In genomic region chr9:93061791-93062299, GRCh38 we compare ENCODE assay signal across 9 cellular contexts. TPM values are rescaled to one million over a fixed set of nuclear protein-coding genes. Genes with fewer than 3 reads are reported as not detected.
A peak's percentile ranks its signal among the peaks of the same experiment; 100 is the strongest.
DNase-seq lines count a peak whose midpoint lies in the region; FAIRE-seq and TF ChIP-seq lines count a peak whose summit lies in the region.
"Had no signal": no experiment of that assay in that cellular context is flagged by ENCODE, and none has a peak within 500 bp of the region (broad histone marks: within the 10 kb centered on the region; RNA-seq: fewer than 3 reads in every experiment).

No MANE protein-coding gene starts in this region.

- H2BK120ac ChIP-seq in H1 (replicated peaks; ENCODE audit: low read depth, low read length) = no peak overlapping the region

- TF ChIP-seq EP300 in H1 (IDR thresholded peaks at IDR 0.05; ENCODE audit: borderline replicate concordance in 1 of 2, low read depth in 2 of 2, low read length in 2 of 2) = no peak

- DNase-seq in CD4-positive, alpha-beta memory T cell = no peak
- peak; percentile 48 for DNase-seq in GM19240 (ENCODE audit: insufficient read length, low spot score)
- peak in 1 of 2 experiments; percentile 59 for DNase-seq in H1 (ENCODE audit: low read depth in 1 of 2, low spot score in 2 of 2)
- no peak for DNase-seq in NCI-H1436 treated with DMSO at 0.1 percent for 48 hours (lab: John Stamatoyannopoulos, UW)
- DNase-seq in activated gamma-delta T cell (lab: John Stamatoyannopoulos, UW) = no peak
- DNase-seq in NCI-H1092 treated with DMSO at 0.1 percent for 48 hours (lab: John Stamatoyannopoulos, UW) = no peak
- DNase-seq in T1000 (lab: John Stamatoyannopoulos, UW) = no peak

- WGBS in H1 (ENCODE audit: extremely low coverage in 1 of 2, insufficient coverage in 1 of 2, insufficient read length in 1 of 2, insufficient replicate concordance in 2 of 2, low coverage in 1 of 2, low lambda C conversion rate in 2 of 2, missing lambda C conversion rate in 1 of 2), 2 experiments = 72% methylated on average over 16 of the region's 16 CpGs; no CpG with 5 or more reads in 1 of the 2 experiments

- CTCF ChIA-PET in CD4-positive, alpha-beta memory T cell (lab: Charles Lee; ENCODE audit: partially characterized antibody) = interaction anchor here (0.8 to 1.7 kb wide), 4 partner anchors 29 to 59 kb away, joined by 3 to 5 read pairs (median 4); no protein-coding TSS in a partner anchor
- CTCF ChIA-PET in H1 (lab: Charles Lee; ENCODE audit: partially characterized antibody) = interaction anchor here (1.3 to 1.7 kb wide), 2 partner anchors 10 to 36 kb away, joined by 6 read pairs; no protein-coding TSS in a partner anchor

- POLR2A ChIA-PET in CD4-positive, alpha-beta memory T cell (lab: Charles Lee; ENCODE audit: partially characterized antibody) = interaction anchor here (1.0 to 23.2 kb wide), 12 partner anchors 10 to 391 kb away, joined by 3 to 654 read pairs (median 5); no protein-coding TSS in a partner anchor
- POLR2A ChIA-PET in H1 (lab: Charles Lee; ENCODE audit: partially characterized antibody) = no interaction called here

- H3K14ac ChIP-seq in H1 (ENCODE audit: insufficient read length) = no peak overlapping the region

- no peak overlapping the region for H2BK15ac ChIP-seq in H1 (ENCODE audit: low read length)

- H3K23ac ChIP-seq in H1 (ENCODE audit: insufficient read length) = no peak overlapping the region

- no peak for FAIRE-seq in H1 (lab: Jason Lieb, UNC)

- peak; percentile 46 to 58 for TF ChIP-seq RAD21 in H1 (IDR thresholded peaks at IDR 0.05 in 1 of 2, conservative IDR thresholded peaks at IDR 0.05 in 1 of 2; ENCODE audit: low read depth in 2 of 2, low read length in 2 of 2)

- peaks cover 0 to 5% (median 0%) of the 10 kb centered on the region in 8 donors for H3K9me3 Mint-ChIP-seq in CD4-positive, alpha-beta memory T cell
- H3K9me3 Mint-ChIP-seq: neural crest cell had no signal

- TF ChIP-seq CTCF in KMS-11 (conservative IDR thresholded peaks at IDR 0.05; ENCODE audit: low read depth, low read length) (no peak; the same call in 1 of the 2 replicates), H1 (IDR thresholded peaks at IDR 0.05; ENCODE audit: control extremely low read depth in 1 of 3, insufficient read depth in 1 of 3, low read depth in 1 of 3, low read length in 3 of 3) (peak in 2 of 3 experiments; percentile 20 to 44; a peak in 2 of 4 replicates)

- H3K36me3 Mint-ChIP-seq in CD4-positive, alpha-beta memory T cell = peaks cover 13 to 40% of the 10 kb centered on the region in 2 donors

- H4K91ac ChIP-seq in H1 (replicated peaks; ENCODE audit: insufficient read length, low read length) = no peak overlapping the region

- no peaks in the 10 kb centered on the region for H3K27me3 Mint-ChIP-seq in CD4-positive, alpha-beta memory T cell

- H4K5ac ChIP-seq in H1 (ENCODE audit: insufficient read length, low read depth, low read length) = no peak overlapping the region

- H2AFZ ChIP-seq in KMS-11 (ENCODE audit: low read depth) (no peak overlapping the region), H1 (ENCODE audit: low read length) (no peak overlapping the region)

- 0 out of 2 replicates have a peak overlapping the region, but pooled peaks have one; percentile 29 for H2BK12ac ChIP-seq in H1 (ENCODE audit: low read depth, low read length)

- no peaks in the 10 kb centered on the region for H3K9me3 ChIP-seq in CD4-positive, alpha-beta memory T cell (ENCODE audit: control insufficient read depth in 1 of 2, low read length in 2 of 2)
- H3K9me3 ChIP-seq in H1 (ENCODE audit: insufficient read depth in 2 of 2, low read depth in 1 of 2, low read length in 1 of 2) = no peaks in the 10 kb centered on the region

- peak overlapping the region; percentile 94 to 95 (median 95) for H3K4me3 Mint-ChIP-seq in CD4-positive, alpha-beta memory T cell
- H3K4me3 Mint-ChIP-seq: neural crest cell had no signal

- H3K56ac ChIP-seq in H1 (replicated peaks; ENCODE audit: insufficient read length, low read depth, low read length) = no peak overlapping the region

- H3K36me3 ChIP-seq in CD4-positive, alpha-beta memory T cell (ENCODE audit: insufficient read depth, low read length) = peaks cover 10% of the 10 kb centered on the region
- H3K36me3 ChIP-seq in KMS-11 (ENCODE audit: insufficient read depth) = no peaks in the 10 kb centered on the region
- no peaks in the 10 kb centered on the region for H3K36me3 ChIP-seq in H1 (ENCODE audit: control insufficient read depth in 2 of 4, insufficient read depth in 4 of 4, low read length in 3 of 4)

- peak overlapping the region; percentile 86 to 92 for H3K4me3 ChIP-seq in CD4-positive, alpha-beta memory T cell (ENCODE audit: low read length in 2 of 2)
- no peak overlapping the region for H3K4me3 ChIP-seq in KMS-11 (IDR thresholded peaks at IDR 0.05; ENCODE audit: insufficient read depth, low read depth, low read length)
- no peak overlapping the region for H3K4me3 ChIP-seq in H1 (ENCODE audit: extremely low read depth in 1 of 4, insufficient read depth in 2 of 4, low read depth in 3 of 4, low read length in 4 of 4)

- peak overlapping the region; percentile 72 for H3K27ac ChIP-seq in CD4-positive, alpha-beta memory T cell (ENCODE audit: low read depth, low read length)
- H3K27ac ChIP-seq in KMS-11 = peak overlapping the region; percentile 85; the same call in 1 of the 2 replicates
- H3K27ac ChIP-seq in H1 (ENCODE audit: low read depth, low read length) = no peak overlapping the region

- no peak for TF ChIP-seq POLR2A in H1 (IDR thresholded peaks at IDR 0.05; ENCODE audit: control extremely low read depth in 1 of 2, low read depth in 2 of 2, low read length in 2 of 2)

- peak overlapping the region; percentile 68 for H3K4me2 ChIP-seq in KMS-11
- no peak overlapping the region for H3K4me2 ChIP-seq in H1 (ENCODE audit: insufficient read depth in 1 of 2, low read depth in 2 of 2, low read length in 2 of 2)

- peak overlapping the region; percentile 96 to 100 (median 99) for H3K27ac Mint-ChIP-seq in CD4-positive, alpha-beta memory T cell

- H3K79me1 ChIP-seq in H1 (ENCODE audit: low read depth, low read length) = peaks cover 2% of the 10 kb centered on the region; the same call in 1 of the 2 replicates

- H3K4me1 ChIP-seq in CD4-positive, alpha-beta memory T cell (ENCODE audit: insufficient read depth, low read length) = peaks cover 89% of the 10 kb centered on the region
- H3K4me1 ChIP-seq in KMS-11 (ENCODE audit: low read depth, poor library complexity, severe bottlenecking) (peaks cover 70% of the 10 kb centered on the region), H1 (replicated peaks in 1 of 4; ENCODE audit: control insufficient read depth in 3 of 4, insufficient read depth in 4 of 4, low read length in 3 of 4) (peaks cover 0 to 31% (median 19%) of the 10 kb centered on the region in 4 experiments; a peak in 6 of 7 replicates)

- H3K9ac ChIP-seq in KMS-11 (peak overlapping the region; percentile 26; the same call in 1 of the 2 replicates), H1 (replicated peaks in 1 of 4; ENCODE audit: extremely low read depth in 1 of 4, low read depth in 3 of 4, low read length in 3 of 4) (no peak overlapping the region)

- H3K79me2 ChIP-seq in KMS-11 (ENCODE audit: insufficient read depth, low read depth) (0 out of 2 replicates have a peak, but pooled peaks cover 12% of the 10 kb centered on the region), H1 (ENCODE audit: control insufficient read depth in 1 of 2, insufficient read depth in 2 of 2, low read length in 2 of 2) (no peaks in the 10 kb centered on the region)

- no peak overlapping the region for H3K4ac ChIP-seq in H1 (replicated peaks; ENCODE audit: insufficient read length, low read depth, low read length)

- peaks cover 3% of the 10 kb centered on the region; the same call in 1 of the 2 replicates for H3K23me2 ChIP-seq in H1 (ENCODE audit: low read depth, low read length)

- peak overlapping the region; percentile 92; the same call in 1 of the 2 replicates for H2AK5ac ChIP-seq in H1 (ENCODE audit: low read depth, low read length)

- H3K4me1 Mint-ChIP-seq in CD4-positive, alpha-beta memory T cell = peaks cover 49 to 94% (median 72%) of the 10 kb centered on the region in 4 donors
- H3K4me1 Mint-ChIP-seq: neural crest cell had no signal

- 0 out of 2 replicates have a peak overlapping the region, but pooled peaks have one; percentile 11 for H3K18ac ChIP-seq in H1 (ENCODE audit: extremely low read depth, low read length)

- intact Hi-C loops in CD4-positive, alpha-beta memory T cell (cut with micrococcal nuclease) = loop anchor here (5.0 kb wide), 1 partner anchor 70 kb away; the partner anchor contains the start of gene NINJ1

- H3K27me3 ChIP-seq in CD4-positive, alpha-beta memory T cell (ENCODE audit: insufficient read depth, low read length) = no peaks in the 10 kb centered on the region
- H3K27me3 ChIP-seq in KMS-11 (ENCODE audit: insufficient read depth, low read depth) = no peaks in the 10 kb centered on the region
- peaks cover 0 to 16% (median 7%) of the 10 kb centered on the region in 4 experiments; a peak in 5 of 7 replicates for H3K27me3 ChIP-seq in H1 (replicated peaks in 1 of 4; ENCODE audit: control insufficient read depth in 3 of 4, extremely low read depth in 1 of 4, insufficient read depth in 3 of 4, low read length in 3 of 4)

- H2BK20ac ChIP-seq in H1 (ENCODE audit: low read length) = 0 out of 2 replicates have a peak overlapping the region, but pooled peaks have one; percentile 21

- H4K20me1 ChIP-seq in KMS-11 (ENCODE audit: insufficient read depth) = no peaks in the 10 kb centered on the region
- H4K20me1 ChIP-seq in H1 (replicated peaks in 1 of 2; ENCODE audit: control insufficient read depth in 1 of 2, insufficient read depth in 2 of 2, low read length in 2 of 2) = no peaks in the 10 kb centered on the region

- peak overlapping the region; percentile 38; the same call in 1 of the 2 replicates for H4K8ac ChIP-seq in H1 (ENCODE audit: extremely low read depth, insufficient read depth, low read length)

- H2BK5ac ChIP-seq in H1 (ENCODE audit: low read depth, low read length) = no peak overlapping the region

RNA-seq across cellular contexts. Expression of gene SUSD3, which starts 3.3 kb away (rescaled TPM):
- total RNA-seq in CD4-positive, alpha-beta memory T cell = 10 to 100 TPM; 58.3 to 63.7 TPM
- polyA plus RNA-seq in CD4-positive, alpha-beta memory T cell = 100 to 1,000 TPM; 149 to 199 TPM
- 5.5 and 6.2 TPM in 2 replicates for total RNA-seq in H1 (2021; fragmentation: NEBNext Ultra II Directional; extraction: Animal tissue kit (Norgen Biotek cat#: 25700))
- 35.4 and 36.0 TPM in 2 replicates for polyA plus RNA-seq in H1 (2011; rRNA removed)
- 22.6 TPM for polyA plus RNA-seq in H1 (2011; cell fraction: cytosol; rRNA removed)
- 16.8 TPM for polyA plus RNA-seq in H1 (2011; cell fraction: nucleus; rRNA removed)
- polyA plus RNA-seq in H1 (2012, experiment 1 of 2) = 6.3 to 11.3 TPM (median 8.3 TPM) in 4 replicates
- 10.7 TPM for polyA plus RNA-seq in H1 (2012, experiment 2 of 2)
- polyA plus RNA-seq in H1 (2013, experiment 1 of 2) = 8.2 TPM
- 9.4 TPM for polyA plus RNA-seq in H1 (2013, experiment 2 of 2)
- polyA minus RNA-seq in H1 (2011; rRNA and poly(A)+ RNA removed) = 5.2 and 7.2 TPM in 2 replicates
- 8.8 TPM for polyA minus RNA-seq in H1 (2011; cell fraction: cytosol; rRNA and poly(A)+ RNA removed)
- polyA minus RNA-seq in H1 (2011; cell fraction: nucleus; rRNA and poly(A)+ RNA removed) = 7.3 TPM
- total RNA-seq: neural crest cell had no signal

RNA-seq across cellular contexts. Expression of gene CARD19, which starts 34.2 kb away (rescaled TPM):
- total RNA-seq in CD4-positive, alpha-beta memory T cell = 10 to 100 TPM; 57.8 to 64.2 TPM
- 10 to 100 TPM; 65.6 to 88.7 TPM for polyA plus RNA-seq in CD4-positive, alpha-beta memory T cell
- total RNA-seq in H1 (2021; fragmentation: NEBNext Ultra II Directional; extraction: Animal tissue kit (Norgen Biotek cat#: 25700)) = 21.2 and 27.7 TPM in 2 replicates
- polyA plus RNA-seq in H1 (2011; rRNA removed) = 112 and 144 TPM in 2 replicates
- polyA plus RNA-seq in H1 (2011; cell fraction: cytosol; rRNA removed) = 66.2 TPM
- 57.8 TPM for polyA plus RNA-seq in H1 (2011; cell fraction: nucleus; rRNA removed)
- polyA plus RNA-seq in H1 (2012, experiment 1 of 2) = 13.4 to 28.1 TPM (median 26.0 TPM) in 4 replicates
- 36.2 TPM for polyA plus RNA-seq in H1 (2012, experiment 2 of 2)
- 30.6 TPM for polyA plus RNA-seq in H1 (2013, experiment 1 of 2)
- 30.0 TPM for polyA plus RNA-seq in H1 (2013, experiment 2 of 2)
- 11.7 and 13.5 TPM in 2 replicates for polyA minus RNA-seq in H1 (2011; rRNA and poly(A)+ RNA removed)
- 12.4 TPM for polyA minus RNA-seq in H1 (2011; cell fraction: cytosol; rRNA and poly(A)+ RNA removed)
- 10.4 TPM for polyA minus RNA-seq in H1 (2011; cell fraction: nucleus; rRNA and poly(A)+ RNA removed)

Comparison
In these comparisons a context has a peak if more than half of its experiments do, and no peak if none do; other contexts are left out.
1. H3K4me3 ChIP-seq: peak in CD4-positive, alpha-beta memory T cell (2 of 2); none in KMS-11 (single experiment) and H1 (0 of 4).